In genomic region chr15:25481208-25481862, GRCh38 we compare ENCODE assay signal across 10 cellular contexts. TPM values are rescaled to one million over a fixed set of nuclear protein-coding genes. Genes with fewer than 3 reads are reported as not detected.
DNase-seq lines count a peak whose midpoint lies in the region; ATAC-seq, FAIRE-seq and TF ChIP-seq lines count a peak whose summit lies in the region.
"Had no signal": no experiment of that assay in that cellular context is flagged by ENCODE, and none has a peak within 500 bp of the region (broad histone marks: within the 10 kb centered on the region; RNA-seq: fewer than 3 reads in every experiment).

No MANE protein-coding gene starts in this region.

- H4K20me1 ChIP-seq in H9 (ENCODE audit: control insufficient read depth, insufficient read depth, insufficient read length), result no peaks in the 10 kb centered on the region

- TF ChIP-seq CTCF in H9 (conservative IDR thresholded peaks at IDR 0.05) (no peak), endothelial cell (IDR thresholded peaks at IDR 0.05; ENCODE audit: unreplicated experiment) (no peak), pancreas (IDR thresholded peaks at IDR 0.05) (no peak)

- H2AK5ac ChIP-seq in H9 (ENCODE audit: insufficient read length, low read length), result no peak overlapping the region

- no peaks in the 10 kb centered on the region for H3K23me2 ChIP-seq in H9 (ENCODE audit: insufficient read length, low read depth, low read length, poor library complexity, severe bottlenecking)

- peak overlapping the region; percentile 34 for H3K27ac ChIP-seq in H9 (ENCODE audit: insufficient read length, low read depth, low read length)
- H3K27ac ChIP-seq in pancreas, result no peak overlapping the region

- no peak for TF ChIP-seq POLR2A in H54 (IDR thresholded peaks at IDR 0.05; ENCODE audit: low read depth, low read length)

- no peak overlapping the region for H2BK5ac ChIP-seq in H9 (ENCODE audit: insufficient read length, low read length)

- no peaks in the 10 kb centered on the region for H3K36me3 ChIP-seq in pancreas
- H3K36me3 ChIP-seq: HAP-1 had no signal

- peak in 3 of 4 donors; percentile 41 to 78 (median 64) for ATAC-seq in pancreas
- ATAC-seq in HG03039 (IDR thresholded peaks at IDR 0.05; ENCODE audit: unreplicated experiment), result no peak
- ATAC-seq in GM18520 (IDR thresholded peaks at IDR 0.05; ENCODE audit: unreplicated experiment), result no peak

- H3K27me3 Mint-ChIP-seq in H9 (ENCODE audit: low read depth) (peaks cover 4% of the 10 kb centered on the region), endothelial cell (ENCODE audit: unreplicated experiment) (peaks cover 8% of the 10 kb centered on the region)

- no peak overlapping the region for H3K9ac ChIP-seq in H9 (ENCODE audit: extremely low read depth, insufficient read length, low read length)

- FAIRE-seq in pancreas (lab: Jason Lieb, UNC) (no peak), H54 (lab: Jason Lieb, UNC) (no peak)

- WGBS in H9 (ENCODE audit: extremely low coverage, insufficient read length, low lambda C conversion rate), result no CpG with 5 or more reads among the region's 14 CpGs
- 5 to 6% methylated on average over 14 of the region's 14 CpGs for WGBS in pancreas, 2 donors

- no peaks in the 10 kb centered on the region for H3K27me3 ChIP-seq in H9 (ENCODE audit: insufficient read depth, low read length)
- no peaks in the 10 kb centered on the region for H3K27me3 ChIP-seq in pancreas

- H3K4me3 Mint-ChIP-seq in H9 (peak overlapping the region; percentile 9 to 39; a peak in 4 of 5 replicates), endothelial cell (ENCODE audit: unreplicated experiment) (no peak overlapping the region)

- H3K4me1 Mint-ChIP-seq in H9 (peaks cover 30 to 32% of the 10 kb centered on the region in 2 experiments), endothelial cell (ENCODE audit: unreplicated experiment) (peaks cover 17% of the 10 kb centered on the region)

- peak overlapping the region; percentile 80 for H3K18ac ChIP-seq in H9 (ENCODE audit: insufficient read length, low read depth, low read length)

- H4K5ac ChIP-seq in H9 (ENCODE audit: insufficient read length, low read depth, low read length), result peak overlapping the region; percentile 22

- H3K36me3 Mint-ChIP-seq in H9 (ENCODE audit: insufficient read depth in 1 of 3, low read depth in 3 of 3) (no peaks in the 10 kb centered on the region; a peak in 1 of 7 replicates), endothelial cell (ENCODE audit: low read depth, unreplicated experiment) (peaks cover 4% of the 10 kb centered on the region)

- intact Hi-C loops in pancreas (cut with DNase I), result no loop called here

- H3K79me1 ChIP-seq in H9 (ENCODE audit: insufficient read depth, low read depth, low read length, poor library complexity, severe bottlenecking), result no peaks in the 10 kb centered on the region

- peak overlapping the region; percentile 28 for H3K4me2 ChIP-seq in H9 (ENCODE audit: insufficient read depth, insufficient read length, low read length)

- H3K23ac ChIP-seq in H9 (ENCODE audit: insufficient read length, low read depth, low read length), result no peak overlapping the region

- H2BK15ac ChIP-seq in H9 (ENCODE audit: low read depth, low read length), result no peak overlapping the region

- no peaks in the 10 kb centered on the region for H3K9me3 ChIP-seq in H9 (ENCODE audit: control insufficient read depth, low read depth, low read length)
- H3K9me3 ChIP-seq in pancreas, result no peaks in the 10 kb centered on the region
- H3K9me3 ChIP-seq: HAP-1 had no signal

- H3K9me3 Mint-ChIP-seq in H9 (no peaks in the 10 kb centered on the region), endothelial cell (ENCODE audit: unreplicated experiment) (no peaks in the 10 kb centered on the region)

- H2BK20ac ChIP-seq in H9 (ENCODE audit: low read depth, low read length, poor library complexity, severe bottlenecking), result no peak overlapping the region

- peak overlapping the region; percentile 1 for H3T11ph ChIP-seq in H9 (ENCODE audit: low read length)

- H3K4me1 ChIP-seq in H9 (ENCODE audit: insufficient read depth, low read length) (no peaks in the 10 kb centered on the region; the same call in 1 of the 2 replicates), pancreas (no peaks in the 10 kb centered on the region)
- H3K4me1 ChIP-seq: HAP-1 had no signal

- H2AFZ ChIP-seq in H9 (ENCODE audit: low read length), result no peak overlapping the region

- H4K8ac ChIP-seq in H9 (replicated peaks; ENCODE audit: insufficient read length, low read depth, low read length), result no peak overlapping the region

- peak overlapping the region; percentile 40 for H2BK120ac ChIP-seq in H9 (ENCODE audit: low read depth, low read length, poor library complexity, severe bottlenecking)

- H3K27ac Mint-ChIP-seq in H9 (peak overlapping the region; percentile 65 to 96 (median 66); a peak in 6 of 7 replicates), endothelial cell (ENCODE audit: unreplicated experiment) (no peak overlapping the region)

- DNase-seq in H9 (peak; percentile 70), NCI-H2227 treated with DMSO at 0.1 percent for 48 hours (lab: John Stamatoyannopoulos, UW) (peak; percentile 19), endothelial cell (ENCODE audit: low spot score) (peak; percentile 19), pancreas (no peak), H54 (ENCODE audit: insufficient read length, low spot score) (no peak), mesenteric fat pad (ENCODE audit: low spot score) (no peak)
- DNase-seq: activated CD4-positive, alpha-beta T cell treated with anti-CD3 and anti-CD28 coated beads, Interleukin-2, amount 50 U/mL, for 48 hours had no signal

- H3K4me3 ChIP-seq in pancreas, result no peak overlapping the region
- H3K4me3 ChIP-seq: HAP-1 had no signal

- H2BK12ac ChIP-seq in H9 (ENCODE audit: insufficient read length, low read depth, low read length), result no peak overlapping the region

- H4K91ac ChIP-seq in H9 (ENCODE audit: insufficient read length, low read depth, low read length), result no peak overlapping the region

- H3K56ac ChIP-seq in H9 (ENCODE audit: insufficient read length, low read depth, low read length), result no peak overlapping the region

- H3K4ac ChIP-seq in H9 (ENCODE audit: low read depth, low read length), result no peak overlapping the region

- H3K14ac ChIP-seq in H9 (ENCODE audit: insufficient read depth, low read length), result peak overlapping the region; percentile 90; the same call in 1 of the 2 replicates

- H3K79me2 ChIP-seq in H9 (ENCODE audit: insufficient read depth, low read length), result no peaks in the 10 kb centered on the region

RNA-seq across cellular contexts. Expression of gene UBE3A, which starts 42.5 kb away (rescaled TPM):
- total RNA-seq in H9 (2021) (108 and 109 TPM in 2 replicates), endothelial cell (ENCODE audit: unreplicated experiment) (102 TPM), pancreas (10 to 100 TPM; 36.3 to 48.9 (median 42.0) TPM), mesenteric fat pad (78.7 TPM)
- 10 to 100 TPM in 1 of 2 donors, 1 to 10 TPM in 1; 8.9 to 21.7 TPM for polyA plus RNA-seq in pancreas

Comparison
In these comparisons a context has a peak if more than half of its experiments do, and no peak if none do; other contexts are left out.
1. DNase-seq: peak in H9 (single experiment), NCI-H2227 treated with DMSO at 0.1 percent for 48 hours (single experiment) and endothelial cell (single experiment); none in pancreas (0 of 6), H54 (single experiment) and mesenteric fat pad (single experiment).
2. ATAC-seq: peak in pancreas (3 of 4); none in HG03039 (single experiment) and GM18520 (single experiment).